In the genomic region with DNA sequence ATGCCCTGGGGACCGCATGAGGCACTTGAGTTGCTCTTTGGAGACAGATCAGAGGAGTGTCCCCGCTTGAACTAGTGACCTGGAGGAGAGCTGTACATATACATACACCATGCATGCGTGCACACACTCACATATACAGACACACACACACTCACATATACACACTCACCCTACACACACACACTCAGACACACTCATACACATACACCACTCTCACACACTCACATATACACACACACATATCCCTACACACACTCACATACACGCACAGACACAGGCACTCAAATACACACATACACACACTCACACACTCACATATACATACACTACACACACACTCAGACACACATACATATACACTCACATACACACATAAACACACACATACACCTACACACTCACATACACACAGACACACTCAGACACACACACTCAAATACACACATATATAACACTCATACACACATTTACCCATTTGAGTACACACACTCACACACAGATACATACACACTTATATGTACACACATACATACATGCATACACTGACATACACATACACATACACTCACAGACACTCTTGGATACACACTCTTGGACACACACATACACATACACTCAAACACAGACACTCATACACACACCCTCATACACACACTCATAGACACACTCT, we compare ENCODE assay signal across 13 cellular contexts. TPM values are rescaled to one million over a fixed set of nuclear protein-coding genes. Genes with fewer than 3 reads are reported as not detected.
DNase-seq lines count a peak whose midpoint lies in the region; ATAC-seq and FAIRE-seq lines count a peak whose summit lies in the region.
"Had no signal": no experiment of that assay in that cellular context is flagged by ENCODE, and none has a peak within 500 bp of the region (broad histone marks: within the 10 kb centered on the region; RNA-seq: fewer than 3 reads in every experiment).

No MANE protein-coding gene starts in this region.

- H3K27ac ChIP-seq in BLaER1 (no peak overlapping the region), neuronal stem cell (replicated peaks; ENCODE audit: low read length) (no peak overlapping the region)
- H3K27ac ChIP-seq: 22Rv1 had no signal

- WGBS in neuronal stem cell (ENCODE audit: extremely low coverage in 2 of 2, insufficient read length in 2 of 2, insufficient replicate concordance in 1 of 2), 2 donors = 100% methylated on average over 1 of the region's 4 CpGs; no CpG with 5 or more reads in 1 of the 2 donors

- no peak overlapping the region for H3K14ac ChIP-seq in neuronal stem cell (ENCODE audit: low read length)

- no peak overlapping the region for H3K9ac ChIP-seq in BLaER1
- peak overlapping the region; percentile 27 for H3K9ac ChIP-seq in neuronal stem cell (ENCODE audit: low read depth, low read length, poor library complexity)

- no peak for ATAC-seq in HG03460 (IDR thresholded peaks at IDR 0.05; ENCODE audit: unreplicated experiment)
- ATAC-seq: HCT116 had no signal

- no peak overlapping the region for H3K4ac ChIP-seq in neuronal stem cell (ENCODE audit: low read length)

- no peak overlapping the region for H2AK5ac ChIP-seq in neuronal stem cell (ENCODE audit: low read depth, low read length)

- H3K18ac ChIP-seq in neuronal stem cell (ENCODE audit: low read length) = no peak overlapping the region

- no peaks in the 10 kb centered on the region for H4K20me1 ChIP-seq in BLaER1

- H2BK120ac ChIP-seq in neuronal stem cell (ENCODE audit: low read depth, low read length) = no peak overlapping the region

- H3K27me3 ChIP-seq in BLaER1 = peaks cover 8% of the 10 kb centered on the region; the same call in 1 of the 2 replicates
- peaks cover 0 to 80% (median 11%) of the 10 kb centered on the region in 3 experiments for H3K27me3 ChIP-seq in neuronal stem cell (ENCODE audit: control insufficient read depth in 3 of 3, insufficient read depth in 3 of 3, low read depth in 1 of 3, low read length in 3 of 3)

- peak; percentile 28 for DNase-seq in DMS 273 (lab: John Stamatoyannopoulos, UW; ENCODE audit: unreplicated experiment)
- DNase-seq in DMS 273 treated with DMSO at 0.1 percent for 48 hours (lab: John Stamatoyannopoulos, UW) = no peak
- no peak for DNase-seq in HTR-8/SVneo (ENCODE audit: insufficient read length, low spot score)
- no peak for DNase-seq in neuronal stem cell (ENCODE audit: low spot score)
- no peak for DNase-seq in kidney tubule cell (ENCODE audit: low spot score)
- DNase-seq: CD4-positive, CD25-positive, alpha-beta regulatory T cell; DMS153 had no signal

- no peak overlapping the region for H4K8ac ChIP-seq in neuronal stem cell (ENCODE audit: low read depth, low read length)

- H3K9me3 ChIP-seq in BLaER1 = no peaks in the 10 kb centered on the region
- H3K9me3 ChIP-seq in neuronal stem cell (replicated peaks in 1 of 2; ENCODE audit: control insufficient read depth in 2 of 2, insufficient read depth in 1 of 2, low read depth in 1 of 2, low read length in 2 of 2) = no peaks in the 10 kb centered on the region

- peak; percentile 99 for FAIRE-seq in HTR-8/SVneo (lab: Jason Lieb, UNC)
- FAIRE-seq: H54 had no signal

- no peak overlapping the region for H2BK5ac ChIP-seq in neuronal stem cell (ENCODE audit: low read length)

- H4K91ac ChIP-seq in neuronal stem cell (ENCODE audit: low read depth, low read length, poor library complexity) = no peak overlapping the region

- H3K4me1 ChIP-seq in BLaER1 = peaks cover 66% of the 10 kb centered on the region
- H3K4me1 ChIP-seq in neuronal stem cell (ENCODE audit: control insufficient read depth in 2 of 2, insufficient read depth in 1 of 2, low read depth in 1 of 2, low read length in 2 of 2) = peaks cover 0 to 2% of the 10 kb centered on the region in 2 donors

- H2BK15ac ChIP-seq in neuronal stem cell (ENCODE audit: low read length) = no peak overlapping the region

- no peak overlapping the region for H3K23ac ChIP-seq in neuronal stem cell (ENCODE audit: low read depth, low read length, poor library complexity)

- H3K4me2 ChIP-seq in BLaER1 (peak overlapping the region; percentile 67), neuronal stem cell (ENCODE audit: insufficient read depth, low read length, poor library complexity, severe bottlenecking) (no peak overlapping the region)

- no peaks in the 10 kb centered on the region for H3K36me3 ChIP-seq in BLaER1
- H3K36me3 ChIP-seq in neuronal stem cell (replicated peaks in 1 of 2; ENCODE audit: control insufficient read depth in 2 of 2, insufficient read depth in 2 of 2, low read length in 2 of 2) = no peaks in the 10 kb centered on the region

- H2AFZ ChIP-seq in neuronal stem cell (ENCODE audit: low read length) = no peak overlapping the region

- no peak overlapping the region for H2BK12ac ChIP-seq in neuronal stem cell (ENCODE audit: low read length)

- H3K79me1 ChIP-seq in neuronal stem cell (ENCODE audit: low read depth, low read length) = no peaks in the 10 kb centered on the region

- H3K4me3 ChIP-seq in BLaER1 (no peak overlapping the region), neuronal stem cell (ENCODE audit: low read length in 2 of 2) (peak overlapping the region in 1 of 2 donors; percentile 26)

RNA-seq across cellular contexts. Expression of a gene that starts 5.4 kb away (rescaled TPM):
- polyA plus RNA-seq in neuronal stem cell (2013, experiment 1 of 2) = 13.6 TPM
- polyA plus RNA-seq in neuronal stem cell (2013, experiment 2 of 2) = 14.1 TPM

RNA-seq across cellular contexts. Expression of a gene that starts 29.5 kb away (rescaled TPM):
- not detected for polyA plus RNA-seq in neuronal stem cell (2013, experiment 1 of 2)
- not detected for polyA plus RNA-seq in neuronal stem cell (2013, experiment 2 of 2)
- polyA plus RNA-seq: BJ; CD4-positive, CD25-positive, alpha-beta regulatory T cell had no signal

RNA-seq across cellular contexts. Expression of a gene that starts 41.0 kb away (rescaled TPM):
- polyA plus RNA-seq in neuronal stem cell (2013, experiment 1 of 2) = 0.70 TPM
- 0.65 TPM for polyA plus RNA-seq in neuronal stem cell (2013, experiment 2 of 2)
- polyA plus RNA-seq: BJ; CD4-positive, CD25-positive, alpha-beta regulatory T cell had no signal
